ENCODE assay signal across 8 cellular contexts in genomic region chr10:12264204-12264908, GRCh38.
DNase-seq lines count a peak whose midpoint lies in the region; ATAC-seq and TF ChIP-seq lines count a peak whose summit lies in the region.

No MANE protein-coding gene starts in this region.

- no peaks in the 10 kb centered on the region for H3K36me3 Mint-ChIP-seq in neural progenitor cell

- no peak for TF ChIP-seq POLR2A in Peyer's patch (IDR thresholded peaks at IDR 0.05)

- H3K27me3 ChIP-seq in DND-41 (ENCODE audit: insufficient read depth, low read length, poor library complexity) (no peaks in the 10 kb centered on the region), Peyer's patch (no peaks in the 10 kb centered on the region), neural progenitor cell (no peaks in the 10 kb centered on the region), stomach smooth muscle (ENCODE audit: control insufficient read depth in 1 of 2, insufficient read depth in 2 of 2, low read length in 2 of 2) (no peaks in the 10 kb centered on the region)

- H3F3A ChIP-seq in neural progenitor cell (ENCODE audit: low read depth), result no peaks in the 10 kb centered on the region

- H3K79me2 ChIP-seq in DND-41 (ENCODE audit: insufficient read depth, low read length) (no peaks in the 10 kb centered on the region), neural progenitor cell (ENCODE audit: low read depth) (no peaks in the 10 kb centered on the region)

- TF ChIP-seq RAD21 in Ishikawa (IDR thresholded peaks at IDR 0.05; ENCODE audit: low read depth), result peak; percentile 93

- H3K27ac ChIP-seq in DND-41 (ENCODE audit: low read length) (peak overlapping the region; percentile 68), Peyer's patch (peak overlapping the region; percentile 32 to 79 (median 63)), neural progenitor cell (no peak overlapping the region), stomach smooth muscle (ENCODE audit: low read length) (peak overlapping the region; percentile 55)

- no peak for TF ChIP-seq EP300 in Ishikawa (IDR thresholded peaks at IDR 0.05; ENCODE audit: borderline replicate concordance)

- H3K4me1 ChIP-seq in DND-41 (ENCODE audit: insufficient read depth, low read length) (peaks cover 19% of the 10 kb centered on the region), Peyer's patch (peaks cover 0 to 7% (median 0%) of the 10 kb centered on the region in 4 donors), neural progenitor cell (no peaks in the 10 kb centered on the region), stomach smooth muscle (ENCODE audit: control insufficient read depth, insufficient read depth, low read length) (peaks cover 11% of the 10 kb centered on the region)

- peaks cover 5% of the 10 kb centered on the region for H3K27me3 Mint-ChIP-seq in neural progenitor cell (ENCODE audit: insufficient read depth, low read depth)

- H3K27ac Mint-ChIP-seq in neural progenitor cell, result no peak overlapping the region

- H3K4me3 ChIP-seq in DND-41 (ENCODE audit: low read depth in 1 of 2, low read length in 2 of 2) (peak overlapping the region in 1 of 2 experiments; percentile 42; a peak in 2 of 4 replicates), Peyer's patch (peak overlapping the region; percentile 26 to 50 (median 35)), neural progenitor cell (peak overlapping the region; percentile 29), stomach smooth muscle (ENCODE audit: low read length in 2 of 2) (peak overlapping the region; percentile 75 to 81)

- H3K9ac ChIP-seq in DND-41 (ENCODE audit: low read depth, low read length), result peak overlapping the region; percentile 42
- H3K9ac ChIP-seq in neural progenitor cell, result no peak overlapping the region
- peak overlapping the region; percentile 42 to 55 for H3K9ac ChIP-seq in stomach smooth muscle (ENCODE audit: low read length in 2 of 2)

- DNase-seq in DND-41, result peak; percentile 86
- peak; percentile 85 to 91 (median 86) for DNase-seq in Peyer's patch
- peak; percentile 60 for DNase-seq in activated T-helper 9 cell treated with anti-CD3 and anti-CD28 coated beads, Interleukin-2, amount 50 U/mL, for 16 hours (ENCODE audit: low read depth)
- DNase-seq in fibroblast of the conjunctiva (ENCODE audit: low read depth), result peak; percentile 38
- peak; percentile 89 for DNase-seq in neural progenitor cell (ENCODE audit: low spot score)

- H3K36me3 ChIP-seq in DND-41 (ENCODE audit: insufficient read depth, low read length) (no peaks in the 10 kb centered on the region), Peyer's patch (no peaks in the 10 kb centered on the region), neural progenitor cell (no peaks in the 10 kb centered on the region), stomach smooth muscle (ENCODE audit: control insufficient read depth in 2 of 2, insufficient read depth in 2 of 2, low read length in 2 of 2) (no peaks in the 10 kb centered on the region)

- H2AFZ ChIP-seq in DND-41 (ENCODE audit: low read depth, low read length), result peak overlapping the region; percentile 61
- H2AFZ ChIP-seq in neural progenitor cell (replicated peaks), result peak overlapping the region; percentile 94

- H3K9me3 Mint-ChIP-seq in neural progenitor cell, result no peaks in the 10 kb centered on the region

- H4K20me1 ChIP-seq in DND-41 (ENCODE audit: insufficient read depth, low read length) (no peaks in the 10 kb centered on the region), neural progenitor cell (ENCODE audit: low read depth) (no peaks in the 10 kb centered on the region)

- ATAC-seq in DND-41 (ENCODE audit: insufficient read depth, low read depth) (peak; percentile 94), GM21717 (IDR thresholded peaks at IDR 0.05; ENCODE audit: unreplicated experiment) (peak; percentile 85)

- no peaks in the 10 kb centered on the region for H3K4me1 Mint-ChIP-seq in neural progenitor cell

- TF ChIP-seq CTCF in DND-41 (IDR thresholded peaks at IDR 0.05; ENCODE audit: borderline replicate concordance, extremely low read depth, low read length, poor library complexity, severe bottlenecking) (peak; percentile 81), Peyer's patch (IDR thresholded peaks at IDR 0.05) (peak; percentile 47 to 83 (median 79)), neural progenitor cell (IDR thresholded peaks at IDR 0.05) (peak; percentile 93)

- H3K4me3 Mint-ChIP-seq in neural progenitor cell, result peak overlapping the region; percentile 31

- H3K9me3 ChIP-seq in DND-41 (ENCODE audit: insufficient read depth, low read length, severe bottlenecking), result no peaks in the 10 kb centered on the region
- no peaks in the 10 kb centered on the region for H3K9me3 ChIP-seq in Peyer's patch
- no peaks in the 10 kb centered on the region for H3K9me3 ChIP-seq in neural progenitor cell (ENCODE audit: low read depth)
- H3K9me3 ChIP-seq in stomach smooth muscle (ENCODE audit: control insufficient read depth in 2 of 2, low read length in 2 of 2), result no peaks in the 10 kb centered on the region

- H3K4me2 ChIP-seq in DND-41 (ENCODE audit: insufficient read depth, low read length) (peak overlapping the region; percentile 51), neural progenitor cell (peak overlapping the region; percentile 68)

TF ChIP-seq in Ishikawa, 13 proteins besides CTCF, POLR2A, EP300 and RAD21:
- no peak for TF ChIP-seq ZBTB7A (IDR thresholded peaks at IDR 0.05; ENCODE audit: low read depth)
- TF ChIP-seq NFIC (IDR thresholded peaks at IDR 0.05), result no peak; the same call in 1 of the 2 replicates
- TF ChIP-seq YY1 (IDR thresholded peaks at IDR 0.05; ENCODE audit: low read depth), result peak; percentile 53; the same call in 1 of the 2 replicates
- no peak for TF ChIP-seq CREB1 (IDR thresholded peaks at IDR 0.05; ENCODE audit: low read depth)
- TF ChIP-seq TCF12 (IDR thresholded peaks at IDR 0.05; ENCODE audit: low read depth), result 0 out of 2 replicates have a peak, but pooled peaks have one; percentile 23
- TF ChIP-seq MAX (IDR thresholded peaks at IDR 0.05), result peak; percentile 79
- no peak for TF ChIP-seq CEBPB (IDR thresholded peaks at IDR 0.05)
- no peak for TF ChIP-seq FOXM1 (IDR thresholded peaks at IDR 0.05; ENCODE audit: borderline replicate concordance, low read depth)

Comparison
In these comparisons a context has a peak if more than half of its experiments do, and no peak if none do; other contexts are left out.
1. DNase-seq: peak in every context shown above with its lines; median percentile 89 in neural progenitor cell; 86 in DND-41; 86 in Peyer's patch; 60 in activated T-helper 9 cell treated with anti-CD3 and anti-CD28 coated beads, Interleukin-2, amount 50 U/mL, for 16 hours; 38 in fibroblast of the conjunctiva.